In genomic region chr7:91801331-91801983, GRCh38 we compare ENCODE assay signal across 27 cellular contexts.
"Had no signal": no experiment of that assay in that cellular context is flagged by ENCODE, and none has a peak within 500 bp of the region (broad histone marks: within the 10 kb centered on the region; RNA-seq: fewer than 3 reads in every experiment).

No MANE protein-coding gene starts in this region.

- H3K4me1 Mint-ChIP-seq: nephron, neural progenitor cell had no signal

- H3K27ac Mint-ChIP-seq: endodermal cell, nephron, neural progenitor cell had no signal

- H3K36me3 ChIP-seq: gastrocnemius medialis, heart right ventricle, left ventricle myocardium inferior, lower lobe of right lung, neural progenitor cell, prostate gland, right atrium auricular region, thoracic aorta, upper lobe of left lung, vagina had no signal

- H3K9me3 ChIP-seq: gastrocnemius medialis, heart right ventricle, left ventricle myocardium inferior, lower lobe of right lung, prostate gland, right atrium auricular region, spleen, thoracic aorta, tibial nerve, upper lobe of left lung, vagina had no signal

- H3K27ac ChIP-seq: epithelial cell of prostate, gastrocnemius medialis, heart right ventricle, left ventricle myocardium inferior, lower lobe of right lung, neural progenitor cell, prostate gland, right atrium auricular region, skin epidermis, spleen, thoracic aorta, tibial nerve, upper lobe of left lung, vagina had no signal

- H3K4me1 ChIP-seq: gastrocnemius medialis, lower lobe of right lung, neural progenitor cell, prostate gland, right atrium auricular region, spleen, tibial nerve, upper lobe of left lung, vagina had no signal

- H3K36me3 Mint-ChIP-seq: neural progenitor cell had no signal

- ATAC-seq: esophagus mucosa, gastrocnemius medialis, left colon had no signal

- H3K4me3 ChIP-seq: gastrocnemius medialis, heart right ventricle, left ventricle myocardium inferior, lower lobe of right lung, neural progenitor cell, prostate gland, right atrium auricular region, skin epidermis, spleen, thoracic aorta, tibial nerve, upper lobe of left lung, vagina had no signal

- H3K9me3 Mint-ChIP-seq: endodermal cell, nephron, neural progenitor cell had no signal

- DNase-seq: caudate nucleus; cerebellar nuclear complex; cortex of kidney; effector CD4-positive, alpha-beta T cell; endodermal cell; foreskin fibroblast; gastrocnemius medialis; heart right ventricle; hippocampal formation; kidney glomerular epithelial cell; left colon; left ventricle myocardium inferior; lower lobe of right lung; nucleus accumbens; spleen; stimulated activated naive CD4-positive, alpha-beta T cell treated with Interleukin-2 at 50 U/mL for 16 hours had no signal

- H3K4me3 Mint-ChIP-seq: endodermal cell, nephron, neural progenitor cell had no signal

- H3K27me3 ChIP-seq: gastrocnemius medialis, heart right ventricle, right atrium auricular region, spleen, tibial nerve, upper lobe of left lung, vagina had no signal
